1 cellular context compared by ENCODE assay signal in genomic region chr4:83509156-83509585, GRCh38.
A peak's percentile ranks its signal among the peaks of the same experiment; 100 is the strongest.
TF ChIP-seq lines count a peak whose summit lies in the region.

No MANE protein-coding gene starts in this region.

TF ChIP-seq in SK-N-SH, 30 proteins besides CTCF, POLR2A, EP300 and RAD21:
- TF ChIP-seq YY1 (IDR thresholded peaks at IDR 0.05; ENCODE audit: low read depth), result peak; percentile 82; the same call in 1 of the 2 replicates
- 0 out of 2 replicates have a peak, but pooled peaks have one; percentile 16 for TF ChIP-seq NFIC (IDR thresholded peaks at IDR 0.05; ENCODE audit: borderline replicate concordance)
